Comparison of ENCODE assay signal across 8 cellular contexts in genomic region chr13:100674848-100675659, GRCh38. TPM values are rescaled to one million over a fixed set of nuclear protein-coding genes. Genes with fewer than 3 reads are reported as not detected.
A peak's percentile ranks its signal among the peaks of the same experiment; 100 is the strongest.
DNase-seq lines count a peak whose midpoint lies in the region; ATAC-seq and TF ChIP-seq lines count a peak whose summit lies in the region.

No MANE protein-coding gene starts in this region.

- peaks cover 13% of the 10 kb centered on the region for H3K4me1 ChIP-seq in ectodermal cell (ENCODE audit: control insufficient read depth, insufficient read depth, low read length)
- peaks cover 0 to 5% of the 10 kb centered on the region in 2 donors for H3K4me1 ChIP-seq in lung (ENCODE audit: control insufficient read depth in 2 of 2, insufficient read depth in 2 of 2, low read length in 2 of 2)

- H3K4me3 Mint-ChIP-seq in activated CD8-positive, alpha-beta T cell treated with anti-CD3 and anti-CD28 coated beads, Interleukin-2, amount 10 ng/mL, durations not matched to agents 7 days and 5 days, result peak overlapping the region; percentile 84

- H3K4me1 Mint-ChIP-seq in activated CD8-positive, alpha-beta T cell treated with anti-CD3 and anti-CD28 coated beads, Interleukin-2, amount 10 ng/mL, durations not matched to agents 7 days and 5 days (ENCODE audit: low read depth), result peaks cover 33% of the 10 kb centered on the region

- DNase-seq in COLO668 (lab: John Stamatoyannopoulos, UW; ENCODE audit: unreplicated experiment), result peak; percentile 100
- DNase-seq in HL-60 (ENCODE audit: low read depth in 1 of 2, low spot score in 1 of 2), result peak; percentile 89 to 100
- DNase-seq in NCI-H82 treated with DMSO at 0.1 percent for 48 hours (lab: John Stamatoyannopoulos, UW; ENCODE audit: unreplicated experiment), result peak; percentile 94
- peak; percentile 100 for DNase-seq in activated CD8-positive, alpha-beta T cell treated with anti-CD3 and anti-CD28 coated beads, Interleukin-2, amount 10 ng/mL, durations not matched to agents 7 days and 5 days
- peak; percentile 100 for DNase-seq in lung (ENCODE audit: low spot score)
- DNase-seq in stimulated activated CD4-positive, alpha-beta T cell treated with anti-CD3 and anti-CD28 coated beads, TNF-alpha, amount 100 ng/mL, for 24 hours (ENCODE audit: low read depth in 3 of 3), result peak; percentile 98 to 100 (median 100)

- no peaks in the 10 kb centered on the region for H3K36me3 ChIP-seq in ectodermal cell (ENCODE audit: control insufficient read depth, insufficient read depth, low read length)
- no peaks in the 10 kb centered on the region for H3K36me3 ChIP-seq in lung (ENCODE audit: control insufficient read depth in 2 of 2, insufficient read depth in 2 of 2, low read length in 2 of 2)

- H3K4me3 ChIP-seq in HL-60 (replicated peaks; ENCODE audit: insufficient read depth, low read length) (peak overlapping the region; percentile 70), ectodermal cell (ENCODE audit: insufficient read depth, low read depth, low read length) (peak overlapping the region; percentile 71), lung (peak overlapping the region; percentile 85)

- peaks cover 10% of the 10 kb centered on the region for H3K36me3 Mint-ChIP-seq in activated CD8-positive, alpha-beta T cell treated with anti-CD3 and anti-CD28 coated beads, Interleukin-2, amount 10 ng/mL, durations not matched to agents 7 days and 5 days (ENCODE audit: low read depth)

- CTCF ChIA-PET in activated CD8-positive, alpha-beta T cell treated with anti-CD3 and anti-CD28 coated beads, Interleukin-2, amount 10 ng/mL, durations not matched to agents 7 days and 5 days (lab: Charles Lee), result interaction anchor here (0.9 to 2.0 kb wide), 6 partner anchors 13 to 1019 kb away, joined by 3 to 10 read pairs (median 5); no protein-coding TSS in a partner anchor

- H3K27ac ChIP-seq in HL-60 (replicated peaks) (peak overlapping the region; percentile 73), ectodermal cell (ENCODE audit: insufficient read depth, low read depth, low read length, poor library complexity, severe bottlenecking) (peak overlapping the region; percentile 72), lung (ENCODE audit: low read depth in 1 of 2, low read length in 1 of 2) (peak overlapping the region; percentile 86 to 93)

- no peaks in the 10 kb centered on the region for H3K9me3 ChIP-seq in ectodermal cell (ENCODE audit: control insufficient read depth, low read length)
- no peaks in the 10 kb centered on the region for H3K9me3 ChIP-seq in lung (ENCODE audit: control insufficient read depth in 2 of 2, insufficient read depth in 1 of 2, low read length in 1 of 2)

- no peaks in the 10 kb centered on the region for H3K27me3 ChIP-seq in HL-60 (ENCODE audit: insufficient read depth, poor library complexity, severe bottlenecking)
- H3K27me3 ChIP-seq in ectodermal cell (ENCODE audit: control insufficient read depth, insufficient read depth, low read length, poor library complexity, severe bottlenecking), result peaks cover 18% of the 10 kb centered on the region
- no peaks in the 10 kb centered on the region for H3K27me3 ChIP-seq in lung (ENCODE audit: control insufficient read depth, insufficient read depth)

- TF ChIP-seq CTCF in HL-60 (IDR thresholded peaks at IDR 0.05; ENCODE audit: insufficient read depth, low read length), result no peak
- TF ChIP-seq CTCF in lung (IDR thresholded peaks at IDR 0.05; ENCODE audit: control extremely low read depth, extremely low read depth), result peak; percentile 34

- WGBS in ectodermal cell, 2 experiments, result 0 to 1% methylated on average over 72 of the region's 72 CpGs
- 0 to 1% methylated on average over 56 to 72 of the region's 72 CpGs for WGBS in lung, 2 donors

- H3K27me3 Mint-ChIP-seq in activated CD8-positive, alpha-beta T cell treated with anti-CD3 and anti-CD28 coated beads, Interleukin-2, amount 10 ng/mL, durations not matched to agents 7 days and 5 days (ENCODE audit: low read depth), result peaks cover 15% of the 10 kb centered on the region

- POLR2A ChIA-PET in activated CD8-positive, alpha-beta T cell treated with anti-CD3 and anti-CD28 coated beads, Interleukin-2, amount 10 ng/mL, durations not matched to agents 7 days and 5 days (lab: Charles Lee), result interaction anchor here (0.5 to 1.9 kb wide), 4 partner anchors 31 to 1711 kb away, joined by 3 to 9 read pairs (median 3); partner anchors contain the start of gene GGACT

- H3K9me3 Mint-ChIP-seq in activated CD8-positive, alpha-beta T cell treated with anti-CD3 and anti-CD28 coated beads, Interleukin-2, amount 10 ng/mL, durations not matched to agents 7 days and 5 days (ENCODE audit: insufficient read depth), result no peaks in the 10 kb centered on the region

- ATAC-seq in GM19463 (IDR thresholded peaks at IDR 0.05; ENCODE audit: unreplicated experiment), result peak; percentile 91
- peak; percentile 95 for ATAC-seq in activated CD8-positive, alpha-beta T cell treated with anti-CD3 and anti-CD28 coated beads, Interleukin-2, amount 10 ng/mL, durations not matched to agents 7 days and 5 days
- ATAC-seq in lung (ENCODE audit: insufficient read depth, low FRiP score), result peak; percentile 97

- peak overlapping the region; percentile 77 for H3K27ac Mint-ChIP-seq in activated CD8-positive, alpha-beta T cell treated with anti-CD3 and anti-CD28 coated beads, Interleukin-2, amount 10 ng/mL, durations not matched to agents 7 days and 5 days

RNA-seq across cellular contexts. Expression of gene TMTC4, which starts 0.5 kb away (rescaled TPM):
- 10 to 100 TPM; 26.8 to 27.5 TPM for total RNA-seq in activated CD8-positive, alpha-beta T cell treated with anti-CD3 and anti-CD28 coated beads, Interleukin-2, amount 10 ng/mL, durations not matched to agents 7 days and 5 days
- 54.6 TPM for polyA plus RNA-seq in ectodermal cell (2013, experiment 1 of 4)
- polyA plus RNA-seq in ectodermal cell (2013, experiment 2 of 4), result 49.7 TPM
- polyA plus RNA-seq in ectodermal cell (2013, experiment 3 of 4), result 45.9 TPM
- polyA plus RNA-seq in ectodermal cell (2013, experiment 4 of 4), result 51.4 TPM
- 10 to 100 TPM; 16.3 to 27.1 TPM for total RNA-seq in lung
- 1 to 10 TPM; 5.0 to 7.1 TPM for polyA plus RNA-seq in lung

Comparison
In these comparisons a context has a peak if more than half of its experiments do, and no peak if none do; other contexts are left out.
1. Peak in every context shown above with its lines: DNase-seq, ATAC-seq, H3K4me3 ChIP-seq and H3K27ac ChIP-seq.